23 cellular contexts compared by ENCODE assay signal in genomic region chr12:69107541-69107940, GRCh38.
A peak's percentile ranks its signal among the peaks of the same experiment; 100 is the strongest.
DNase-seq lines count a peak whose midpoint lies in the region; ATAC-seq, FAIRE-seq and TF ChIP-seq lines count a peak whose summit lies in the region.
"Had no signal": no experiment of that assay in that cellular context is flagged by ENCODE, and none has a peak within 500 bp of the region (broad histone marks: within the 10 kb centered on the region; RNA-seq: fewer than 3 reads in every experiment).

No MANE protein-coding gene starts in this region.

- ATAC-seq in omental fat pad (ENCODE audit: low FRiP score) = peak; percentile 32
- ATAC-seq in GM18861 (IDR thresholded peaks at IDR 0.05; ENCODE audit: unreplicated experiment) = no peak
- no peak for ATAC-seq in HG02885 (IDR thresholded peaks at IDR 0.05; ENCODE audit: poor library complexity, unreplicated experiment)
- no peak for ATAC-seq in effector memory CD8-positive, alpha-beta T cell (replicated peaks)
- ATAC-seq: GM12878 had no signal

- FAIRE-seq in GM12892 (lab: Jason Lieb, UNC) = no peak
- FAIRE-seq: GM12878, HTR-8/SVneo had no signal

- H3K36me3 ChIP-seq in adipocyte (ENCODE audit: control insufficient read depth, insufficient read depth, low read length, severe bottlenecking) = no peaks in the 10 kb centered on the region
- H3K36me3 ChIP-seq: BLaER1, SJCRH30 had no signal

- no peak overlapping the region for H3K4me3 Mint-ChIP-seq in effector memory CD8-positive, alpha-beta T cell
- H3K4me3 Mint-ChIP-seq: CD4-positive, alpha-beta T cell had no signal

- H3K4me1 Mint-ChIP-seq in effector memory CD8-positive, alpha-beta T cell (ENCODE audit: low read depth in 2 of 2) = no peaks in the 10 kb centered on the region

- no peak overlapping the region for H3K27ac Mint-ChIP-seq in effector memory CD8-positive, alpha-beta T cell
- H3K27ac Mint-ChIP-seq: CD4-positive, alpha-beta T cell had no signal

- peaks cover 15 to 16% of the 10 kb centered on the region in 2 donors for H3K27me3 Mint-ChIP-seq in effector memory CD8-positive, alpha-beta T cell
- H3K27me3 Mint-ChIP-seq: CD4-positive, alpha-beta T cell had no signal

- H3K4me1 ChIP-seq in adipocyte (ENCODE audit: control insufficient read depth, insufficient read depth, low read length) = peaks cover 13% of the 10 kb centered on the region
- H3K4me1 ChIP-seq: SJCRH30 had no signal

- TF ChIP-seq POLR2A in GM12892 (IDR thresholded peaks at IDR 0.05; ENCODE audit: low read depth, low read length) = no peak

- H3K27me3 ChIP-seq in adipocyte (replicated peaks; ENCODE audit: control insufficient read depth, insufficient read depth, low read length) = no peaks in the 10 kb centered on the region
- H3K27me3 ChIP-seq: BLaER1, SJCRH30 had no signal

- no peaks in the 10 kb centered on the region for H3K9me3 ChIP-seq in adipocyte (ENCODE audit: control insufficient read depth, low read length)
- H3K9me3 ChIP-seq: BLaER1, SJCRH30 had no signal

- no peak overlapping the region for H3K4me3 ChIP-seq in adipocyte (ENCODE audit: low read length)
- H3K4me3 ChIP-seq: BLaER1, GM12878, SJCRH30 had no signal

- H3K9me3 Mint-ChIP-seq in effector memory CD8-positive, alpha-beta T cell = no peaks in the 10 kb centered on the region
- H3K9me3 Mint-ChIP-seq: CD4-positive, alpha-beta T cell had no signal

- no peak overlapping the region for H3K9ac ChIP-seq in adipocyte (ENCODE audit: low read length)
- H3K9ac ChIP-seq: BLaER1 had no signal

- DNase-seq in adipocyte (ENCODE audit: low read depth) (peak; percentile 33), fibroblast of the conjunctiva (ENCODE audit: low read depth) (peak; percentile 17), omental fat pad (ENCODE audit: low spot score) (no peak), GM12892 (ENCODE audit: insufficient read length) (no peak)
- no peak for DNase-seq in effector memory CD8-positive, alpha-beta T cell
- DNase-seq: ACHN; CD4-positive, alpha-beta T cell; COR-L47; DMS79 treated with DMSO at 0.1 percent for 48 hours; GOT3; HCEC 1CT; KG1; NCI-H1092; NCI-H1436; NCI-H1930; NCI-H510A treated with DMSO at 0.1 percent for 48 hours; NCI-H748 treated with DMSO at 0.1 percent for 48 hours; SJCRH30 had no signal

- no peak for TF ChIP-seq CTCF in omental fat pad (IDR thresholded peaks at IDR 0.05)

- peaks cover 2% of the 10 kb centered on the region for H3K36me3 Mint-ChIP-seq in effector memory CD8-positive, alpha-beta T cell (ENCODE audit: insufficient read depth)

Comparison
In these comparisons a context has a peak if more than half of its experiments do, and no peak if none do; other contexts are left out.
1. DNase-seq: peak in adipocyte (single experiment) and fibroblast of the conjunctiva (single experiment); none in omental fat pad (single experiment), effector memory CD8-positive, alpha-beta T cell (0 of 3) and GM12892 (single experiment).